1 cellular context compared by ENCODE assay signal in genomic region chr7:5083291-5083690, GRCh38.
A peak's percentile ranks its signal among the peaks of the same experiment; 100 is the strongest.
TF ChIP-seq lines count a peak whose summit lies in the region.

No MANE protein-coding gene starts in this region.

TF ChIP-seq in K562, 482 proteins besides CTCF, POLR2A, EP300 and RAD21 (continued from another document and continues in another):
- no peak for TF ChIP-seq TSHZ1 (CRISPR knock-in tag; IDR thresholded peaks at IDR 0.05)
- TF ChIP-seq IFI16 (CRISPR knock-in tag; IDR thresholded peaks at IDR 0.05) = no peak
- TF ChIP-seq HBP1 (CRISPR knock-in tag; IDR thresholded peaks at IDR 0.05) = no peak
- TF ChIP-seq RNF2 (IDR thresholded peaks at IDR 0.05) = peak; percentile 84; the same call in 1 of the 2 replicates
- no peak for TF ChIP-seq IRF1 (CRISPR knock-in tag; IDR thresholded peaks at IDR 0.05; ENCODE audit: borderline replicate concordance)
- TF ChIP-seq HNRNPUL1 (IDR thresholded peaks at IDR 0.05; ENCODE audit: low read length) = no peak
- no peak for TF ChIP-seq MEF2D (tag; conservative IDR thresholded peaks at IDR 0.05; ENCODE audit: low read depth)
- no peak for TF ChIP-seq ZNF274 (IDR thresholded peaks at IDR 0.05; ENCODE audit: borderline replicate concordance, low read depth, low read length)
- no peak for TF ChIP-seq KLF13 (tag; IDR thresholded peaks at IDR 0.05; ENCODE audit: borderline replicate concordance, low read depth)
- TF ChIP-seq ZBTB33 (CRISPR knock-in tag; IDR thresholded peaks at IDR 0.05) = 0 out of 2 replicates have a peak, but pooled peaks have one; percentile 60
- TF ChIP-seq ERF (CRISPR knock-in tag; IDR thresholded peaks at IDR 0.05) = no peak
- no peak for TF ChIP-seq ZNF764 (CRISPR knock-in tag; IDR thresholded peaks at IDR 0.05; ENCODE audit: low read depth)
- TF ChIP-seq CGGBP1 (CRISPR knock-in tag; IDR thresholded peaks at IDR 0.05) = no peak
- 0 out of 4 replicates have a peak, but pooled peaks of 1 of the 2 experiments have one; percentile 34 for TF ChIP-seq UBTF (IDR thresholded peaks at IDR 0.05; ENCODE audit: borderline replicate concordance in 1 of 2, low read depth in 2 of 2, low read length in 2 of 2)
- TF ChIP-seq ATF3 (IDR thresholded peaks at IDR 0.05) = no peak
- TF ChIP-seq ATF3 (CRISPR knock-in tag; conservative IDR thresholded peaks at IDR 0.05) = 0 out of 2 replicates have a peak, but pooled peaks have one; percentile 39
- no peak for TF ChIP-seq TARDBP (IDR thresholded peaks at IDR 0.05)
- TF ChIP-seq HMGXB4 (CRISPR knock-in tag; IDR thresholded peaks at IDR 0.05) = no peak
- no peak for TF ChIP-seq TRIM28 (IDR thresholded peaks at IDR 0.05)
- no peak for TF ChIP-seq ZBTB1 (CRISPR knock-in tag; IDR thresholded peaks at IDR 0.05; ENCODE audit: borderline replicate concordance, low read depth)
- TF ChIP-seq BRF2 (IDR thresholded peaks at IDR 0.05; ENCODE audit: borderline replicate concordance, insufficient read depth, insufficient read length) = no peak
- TF ChIP-seq CBFB (CRISPR knock-in tag; IDR thresholded peaks at IDR 0.05) = no peak
- no peak for TF ChIP-seq ZBTB7A (IDR thresholded peaks at IDR 0.05; ENCODE audit: borderline replicate concordance, control insufficient read depth, low read depth, low read length)
- TF ChIP-seq THAP7 (CRISPR knock-in tag; IDR thresholded peaks at IDR 0.05) = no peak
- peak; percentile 99 for TF ChIP-seq TRIM24 (IDR thresholded peaks at IDR 0.05)
- TF ChIP-seq ZKSCAN1 (IDR thresholded peaks at IDR 0.05; ENCODE audit: low read depth, low read length) = peak; percentile 64; the same call in 1 of the 2 replicates
- peak; percentile 49; the same call in 1 of the 2 replicates for TF ChIP-seq TOE1 (IDR thresholded peaks at IDR 0.05; ENCODE audit: borderline replicate concordance)
- no peak for TF ChIP-seq TOE1 (CRISPR knock-in tag; IDR thresholded peaks at IDR 0.05; ENCODE audit: borderline replicate concordance, low read depth)
- TF ChIP-seq HDAC8 (tag; IDR thresholded peaks at IDR 0.05) = no peak
- TF ChIP-seq NR2C1 (IDR thresholded peaks at IDR 0.05) = 0 out of 2 replicates have a peak, but pooled peaks have one; percentile 17
- TF ChIP-seq NR2C1 (tag; IDR thresholded peaks at IDR 0.05) = no peak
- TF ChIP-seq SUPT5H (IDR thresholded peaks at IDR 0.05) = no peak
- TF ChIP-seq GATAD2B (IDR thresholded peaks at IDR 0.05; ENCODE audit: borderline replicate concordance) = no peak
- TF ChIP-seq SOX6 (IDR thresholded peaks at IDR 0.05) = peak; percentile 89
- TF ChIP-seq KLF10 (CRISPR knock-in tag; IDR thresholded peaks at IDR 0.05) = no peak
- no peak for TF ChIP-seq ZFP1 (CRISPR knock-in tag; IDR thresholded peaks at IDR 0.05)
- no peak for TF ChIP-seq CHCHD3 (CRISPR knock-in tag; IDR thresholded peaks at IDR 0.05)
- peak; percentile 96 for TF ChIP-seq TAL1 (IDR thresholded peaks at IDR 0.05)
- no peak for TF ChIP-seq GABPB2 (CRISPR knock-in tag; conservative IDR thresholded peaks at IDR 0.05)
- no peak for TF ChIP-seq NFATC3 (IDR thresholded peaks at IDR 0.05)
- TF ChIP-seq KLF16 (IDR thresholded peaks at IDR 0.05) = peak; percentile 93
- TF ChIP-seq PYGO2 (tag; IDR thresholded peaks at IDR 0.05) = no peak
- no peak for TF ChIP-seq RFX7 (CRISPR knock-in tag; IDR thresholded peaks at IDR 0.05)
- TF ChIP-seq PBX2 (CRISPR knock-in tag; IDR thresholded peaks at IDR 0.05; ENCODE audit: low read depth) = no peak
- no peak for TF ChIP-seq PBX2 (tag; conservative IDR thresholded peaks at IDR 0.05; ENCODE audit: low read depth)
- no peak for TF ChIP-seq RBM25 (IDR thresholded peaks at IDR 0.05; ENCODE audit: low read depth, low read length, severe bottlenecking)
- TF ChIP-seq DLX4 (CRISPR knock-in tag; IDR thresholded peaks at IDR 0.05) = no peak
